14 cellular contexts compared by ENCODE assay signal in the genomic region with DNA sequence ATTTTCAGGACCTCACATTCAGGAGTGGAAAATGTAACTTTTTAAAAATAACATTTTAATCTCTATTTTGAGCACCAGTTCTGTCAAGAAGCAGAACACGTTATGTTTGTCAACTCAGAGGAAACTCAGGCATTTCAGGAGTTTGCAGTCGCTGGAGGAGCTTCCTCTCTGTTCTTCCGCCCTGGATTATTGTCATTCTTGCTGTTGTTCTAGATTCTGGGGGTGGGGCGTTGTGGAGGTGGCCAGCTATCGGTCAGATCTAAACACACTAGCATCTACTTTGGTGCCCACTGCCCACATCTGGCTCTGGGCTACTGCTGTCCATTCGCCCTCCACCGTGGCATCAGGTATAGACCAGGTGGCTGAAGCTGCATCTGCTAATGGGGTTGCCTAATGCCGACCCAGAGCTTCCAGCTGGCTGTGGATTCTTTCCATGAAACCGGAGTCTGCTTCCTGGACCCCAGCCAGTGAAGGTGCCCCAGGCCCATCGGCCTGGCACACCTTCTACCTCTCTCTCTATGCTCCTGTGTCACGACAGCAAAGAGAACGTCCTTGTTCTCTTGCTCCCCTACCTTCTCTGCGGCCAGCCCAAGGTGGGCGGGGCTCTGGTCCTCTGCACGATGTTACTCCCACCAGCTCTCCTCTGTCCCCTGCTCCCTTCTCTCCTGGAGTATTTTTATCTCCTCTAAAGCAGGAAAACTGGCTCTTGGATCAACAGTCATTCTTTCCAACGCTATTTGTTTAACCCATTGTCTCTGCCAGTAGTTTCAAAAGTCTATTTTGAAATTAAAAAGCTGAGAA. TPM values are rescaled to one million over a fixed set of nuclear protein-coding genes. Genes with fewer than 3 reads are reported as not detected.
A peak's percentile ranks its signal among the peaks of the same experiment; 100 is the strongest.
DNase-seq lines count a peak whose midpoint lies in the region; ATAC-seq and TF ChIP-seq lines count a peak whose summit lies in the region.
"Had no signal": no experiment of that assay in that cellular context is flagged by ENCODE, and none has a peak within 500 bp of the region (broad histone marks: within the 10 kb centered on the region; RNA-seq: fewer than 3 reads in every experiment).

No MANE protein-coding gene starts in this region.

- peak; percentile 49 for DNase-seq in H9
- DNase-seq in PC-3: no peak
- DNase-seq in right cardiac atrium: peak in 1 of 3 donors; percentile 47
- no peak for DNase-seq in NCI-H524 treated with DMSO at 0.1 percent for 48 hours (lab: John Stamatoyannopoulos, UW)
- DNase-seq: activated effector memory CD4-positive, alpha-beta T cell treated with anti-CD3 and anti-CD28 coated beads, Interleukin-2, amount 50 U/mL, for 16 hours; NCI-H1417; stimulated activated CD4-positive, alpha-beta T cell treated with anti-CD3 and anti-CD28 coated beads, Interleukin-4, amount 100 ng/mL, for 1 hour; stimulated activated naive CD4-positive, alpha-beta T cell treated with Interleukin-2 at 50 U/mL for 16 hours had no signal

- ATAC-seq in PC-3 (0 out of 2 replicates have a peak, but pooled peaks have one; percentile 31), right cardiac atrium (peak in 1 of 2 donors; percentile 47), GM18861 (IDR thresholded peaks at IDR 0.05; ENCODE audit: unreplicated experiment) (no peak), GM18511 (IDR thresholded peaks at IDR 0.05; ENCODE audit: unreplicated experiment) (no peak), HG03025 (IDR thresholded peaks at IDR 0.05; ENCODE audit: low FRiP score, unreplicated experiment) (no peak)
- ATAC-seq: body of pancreas had no signal

- no peak overlapping the region for H2AK5ac ChIP-seq in H9 (ENCODE audit: insufficient read length, low read length)

- WGBS in H9 (ENCODE audit: extremely low coverage, insufficient read length, low lambda C conversion rate): no CpG with 5 or more reads among the region's 16 CpGs
- 36% methylated on average over 16 of the region's 16 CpGs for WGBS in right cardiac atrium

- no peaks in the 10 kb centered on the region for H3K79me2 ChIP-seq in H9 (ENCODE audit: insufficient read depth, low read length)
- no peaks in the 10 kb centered on the region for H3K79me2 ChIP-seq in PC-3 (ENCODE audit: low read length)
- H3K79me2 ChIP-seq in parathyroid adenoma: no peaks in the 10 kb centered on the region

- H3K56ac ChIP-seq in H9 (ENCODE audit: insufficient read length, low read depth, low read length): no peak overlapping the region

- POLR2A ChIA-PET in PC-3 (lab: Charles Lee; ENCODE audit: unreplicated experiment): no interaction called here

- H3K4ac ChIP-seq in H9 (ENCODE audit: low read depth, low read length): no peak overlapping the region

- peaks cover 15% of the 10 kb centered on the region in 2 experiments for H3K4me1 Mint-ChIP-seq in H9

- H4K8ac ChIP-seq in H9 (replicated peaks; ENCODE audit: insufficient read length, low read depth, low read length): no peak overlapping the region

- H3K36me3 ChIP-seq in PC-3 (ENCODE audit: low read depth, low read length) (no peaks in the 10 kb centered on the region), parathyroid adenoma (ENCODE audit: control insufficient read depth, insufficient read depth, low read length) (no peaks in the 10 kb centered on the region)

- H3K4me3 ChIP-seq in PC-3 (ENCODE audit: low read length): no peak overlapping the region
- H3K4me3 ChIP-seq in right cardiac atrium (ENCODE audit: low read length): peak overlapping the region; percentile 3
- no peak overlapping the region for H3K4me3 ChIP-seq in parathyroid adenoma (ENCODE audit: low read depth, low read length)
- H3K4me3 ChIP-seq: body of pancreas had no signal

- no peak overlapping the region for H3K27ac Mint-ChIP-seq in H9

- no peak overlapping the region for H2BK15ac ChIP-seq in H9 (ENCODE audit: low read depth, low read length)

- H3K79me1 ChIP-seq in H9 (ENCODE audit: insufficient read depth, low read depth, low read length, poor library complexity, severe bottlenecking): no peaks in the 10 kb centered on the region

- H3K4me1 ChIP-seq in H9 (ENCODE audit: insufficient read depth, low read length) (no peaks in the 10 kb centered on the region; the same call in 1 of the 2 replicates), PC-3 (ENCODE audit: insufficient read depth, low read length) (peaks cover 12% of the 10 kb centered on the region), right cardiac atrium (ENCODE audit: control insufficient read depth, insufficient read depth, low read length) (no peaks in the 10 kb centered on the region), parathyroid adenoma (no peaks in the 10 kb centered on the region)

- H3F3A ChIP-seq in PC-3 (ENCODE audit: low read length, unreplicated experiment): no peaks in the 10 kb centered on the region

- H3K4me2 ChIP-seq in H9 (ENCODE audit: insufficient read depth, insufficient read length, low read length): peak overlapping the region; percentile 12
- no peak overlapping the region for H3K4me2 ChIP-seq in PC-3 (ENCODE audit: low read length)
- H3K4me2 ChIP-seq in parathyroid adenoma (ENCODE audit: low read length): no peak overlapping the region

- no peak for TF ChIP-seq CTCF in H9 (conservative IDR thresholded peaks at IDR 0.05)
- no peak for TF ChIP-seq CTCF in PC-3 (conservative IDR thresholded peaks at IDR 0.05; ENCODE audit: low read depth, low read length)
- TF ChIP-seq CTCF in parathyroid adenoma (IDR thresholded peaks at IDR 0.05): no peak

- no peaks in the 10 kb centered on the region; the same call in 1 of the 2 replicates for H3K27me3 Mint-ChIP-seq in H9 (ENCODE audit: low read depth)

- intact Hi-C loops in PC-3 (cut with micrococcal nuclease): no loop called here
- intact Hi-C loops in right cardiac atrium (cut with DNase I): no loop called here

- H3K23me2 ChIP-seq in H9 (ENCODE audit: insufficient read length, low read depth, low read length, poor library complexity, severe bottlenecking): no peaks in the 10 kb centered on the region

- no peaks in the 10 kb centered on the region for H3K27me3 ChIP-seq in H9 (ENCODE audit: insufficient read depth, low read length)
- no peaks in the 10 kb centered on the region for H3K27me3 ChIP-seq in PC-3 (ENCODE audit: low read length)
- no peaks in the 10 kb centered on the region for H3K27me3 ChIP-seq in right cardiac atrium (ENCODE audit: control insufficient read depth, insufficient read depth)
- H3K27me3 ChIP-seq in parathyroid adenoma (ENCODE audit: control insufficient read depth, insufficient read depth, low read length): no peaks in the 10 kb centered on the region
- H3K27me3 ChIP-seq: body of pancreas had no signal

- H2BK120ac ChIP-seq in H9 (ENCODE audit: low read depth, low read length, poor library complexity, severe bottlenecking): no peak overlapping the region

- no peak overlapping the region for H3K9ac ChIP-seq in H9 (ENCODE audit: extremely low read depth, insufficient read length, low read length)
- no peak overlapping the region for H3K9ac ChIP-seq in PC-3 (ENCODE audit: low read length)
- H3K9ac ChIP-seq in parathyroid adenoma: no peak overlapping the region

- CTCF ChIA-PET in PC-3 (lab: Charles Lee): no interaction called here

- no peaks in the 10 kb centered on the region for H3K9me2 ChIP-seq in PC-3 (replicated peaks; ENCODE audit: low read length)

- no peak overlapping the region for H3K23ac ChIP-seq in H9 (ENCODE audit: insufficient read length, low read depth, low read length)

- peak overlapping the region in 1 of 2 experiments; percentile 45; a peak in 2 of 5 replicates for H3K4me3 Mint-ChIP-seq in H9

- H4K91ac ChIP-seq in H9 (ENCODE audit: insufficient read length, low read depth, low read length): no peak overlapping the region

- no peak overlapping the region for H2BK20ac ChIP-seq in H9 (ENCODE audit: low read depth, low read length, poor library complexity, severe bottlenecking)

- H4K20me1 ChIP-seq in H9 (ENCODE audit: control insufficient read depth, insufficient read depth, insufficient read length): no peaks in the 10 kb centered on the region
- no peaks in the 10 kb centered on the region for H4K20me1 ChIP-seq in PC-3 (ENCODE audit: low read length)

- H4K5ac ChIP-seq in H9 (ENCODE audit: insufficient read length, low read depth, low read length): no peak overlapping the region

- H3K36me3 Mint-ChIP-seq in H9 (ENCODE audit: insufficient read depth in 1 of 3, low read depth in 3 of 3): no peaks in the 10 kb centered on the region

- no peak overlapping the region for H3T11ph ChIP-seq in H9 (ENCODE audit: low read length)

- H3K9me3 ChIP-seq in H9 (ENCODE audit: control insufficient read depth, low read depth, low read length) (no peaks in the 10 kb centered on the region), PC-3 (ENCODE audit: low read length) (no peaks in the 10 kb centered on the region), right cardiac atrium (ENCODE audit: control insufficient read depth, low read length) (no peaks in the 10 kb centered on the region), parathyroid adenoma (ENCODE audit: control insufficient read depth, low read length) (no peaks in the 10 kb centered on the region)
- H3K9me3 ChIP-seq: body of pancreas had no signal

- no peaks in the 10 kb centered on the region for H3K9me3 Mint-ChIP-seq in H9

- H3K27ac ChIP-seq in H9 (ENCODE audit: insufficient read length, low read depth, low read length) (no peak overlapping the region), PC-3 (ENCODE audit: low read length) (no peak overlapping the region), right cardiac atrium (ENCODE audit: low read length) (no peak overlapping the region), parathyroid adenoma (no peak overlapping the region)
- H3K27ac ChIP-seq: body of pancreas, epithelial cell of prostate had no signal

- no peak overlapping the region for H2BK12ac ChIP-seq in H9 (ENCODE audit: insufficient read length, low read depth, low read length)

- H3K14ac ChIP-seq in H9 (ENCODE audit: insufficient read depth, low read length): no peak overlapping the region

- no peak overlapping the region for H2BK5ac ChIP-seq in H9 (ENCODE audit: insufficient read length, low read length)

- H3K18ac ChIP-seq in H9 (ENCODE audit: insufficient read length, low read depth, low read length): no peak overlapping the region

- no TSS peak for BruUV-seq in PC-3 (replicated peaks; lab: Mats Ljungman, UMichigan)

- H2AFZ ChIP-seq in H9 (ENCODE audit: low read length) (no peak overlapping the region), PC-3 (ENCODE audit: low read length) (peak overlapping the region; percentile 59), parathyroid adenoma (peak overlapping the region; percentile 70)

RNA-seq across cellular contexts. Expression of a gene that starts 36.6 kb away (rescaled TPM):
- total RNA-seq in H9 (2021) (7.0 and 8.6 TPM in 2 replicates), PC-3 (2014; rRNA removed) (4.5 and 5.9 TPM in 2 replicates), right cardiac atrium (10 to 100 TPM in 1 of 4 donors, 1 to 10 TPM in 3; 3.9 to 12.1 (median 6.5) TPM)
- 2.0 TPM for polyA plus RNA-seq in right cardiac atrium

RNA-seq across cellular contexts. Expression of a gene that starts 50.9 kb away (rescaled TPM):
- total RNA-seq in H9 (2021) (16.6 and 17.4 TPM in 2 replicates), PC-3 (2014; rRNA removed) (10.0 and 12.2 TPM in 2 replicates), right cardiac atrium (10 to 100 TPM; 33.0 to 41.7 (median 36.0) TPM)
- 11.7 TPM for polyA plus RNA-seq in right cardiac atrium
